ENCODE assay signal across 34 cellular contexts in genomic region chr6:170605860-170606259, GRCh38.
"Had no signal": no experiment of that assay in that cellular context is flagged by ENCODE, and none has a peak within 500 bp of the region (broad histone marks: within the 10 kb centered on the region; RNA-seq: fewer than 3 reads in every experiment).

No MANE protein-coding gene starts in this region.

- H3K9me3 ChIP-seq: MG63 had no signal

- H3K4me3 ChIP-seq: MG63 had no signal

- DNase-seq: Karpas-422, Kasumi-1, MG63, MM.1S, MV-4-11, NCI-H1048, NCI-H1092, NCI-H1092 treated with DMSO at 0.1 percent for 48 hours, NCI-H1105, NCI-H1105 treated with DMSO at 0.1 percent for 48 hours, NCI-H1417, NCI-H1417 treated with DMSO at 0.1 percent for 48 hours, NCI-H1436, NCI-H1436 treated with DMSO at 0.1 percent for 48 hours, NCI-H146, NCI-H1694, NCI-H1694 treated with DMSO at 0.1 percent for 48 hours, NCI-H187, NCI-H187 treated with DMSO at 0.1 percent for 48 hours, NCI-H1930, NCI-H2029, NCI-H2029 treated with DMSO at 0.1 percent for 48 hours, NCI-H2081, NCI-H2081 treated with DMSO at 0.1 percent for 48 hours, NCI-H2107, NCI-H2171, NCI-H2171 treated with DMSO at 0.1 percent for 48 hours, NCI-H2227 treated with DMSO at 0.1 percent for 48 hours, NCI-H226, NCI-H345, NCI-H446, NCI-H446 treated with DMSO at 0.1 percent for 48 hours, NCI-H510A, NCI-H510A treated with DMSO at 0.1 percent for 48 hours had no signal

- H3K36me3 ChIP-seq: MG63 had no signal
